Comparison of ENCODE assay signal across 8 cellular contexts in genomic region chrX:122910697-122911096, GRCh38.
"Had no signal": no experiment of that assay in that cellular context is flagged by ENCODE, and none has a peak within 500 bp of the region (broad histone marks: within the 10 kb centered on the region; RNA-seq: fewer than 3 reads in every experiment).

No MANE protein-coding gene starts in this region.

- H3K4me3 ChIP-seq: GM12878 had no signal

- DNase-seq: GDM1, GF-D8 had no signal

- ATAC-seq: GM12878 had no signal

- FAIRE-seq: G401.6, GM12878, GM12891, GM12892, GM18507, GM19239 had no signal
